ENCODE assay signal across 8 cellular contexts in genomic region chr6:7334685-7335084, GRCh38.
"Had no signal": no experiment of that assay in that cellular context is flagged by ENCODE, and none has a peak within 500 bp of the region (broad histone marks: within the 10 kb centered on the region; RNA-seq: fewer than 3 reads in every experiment).

No MANE protein-coding gene starts in this region.

- FAIRE-seq: G401.6, GM12878, GM12891, GM12892, GM18507, GM19239 had no signal

- DNase-seq: GDM1, GF-D8 had no signal

- H3K4me3 ChIP-seq: GM12878 had no signal

- ATAC-seq: GM12878 had no signal
